2 cellular contexts compared by ENCODE assay signal in the genomic region with DNA sequence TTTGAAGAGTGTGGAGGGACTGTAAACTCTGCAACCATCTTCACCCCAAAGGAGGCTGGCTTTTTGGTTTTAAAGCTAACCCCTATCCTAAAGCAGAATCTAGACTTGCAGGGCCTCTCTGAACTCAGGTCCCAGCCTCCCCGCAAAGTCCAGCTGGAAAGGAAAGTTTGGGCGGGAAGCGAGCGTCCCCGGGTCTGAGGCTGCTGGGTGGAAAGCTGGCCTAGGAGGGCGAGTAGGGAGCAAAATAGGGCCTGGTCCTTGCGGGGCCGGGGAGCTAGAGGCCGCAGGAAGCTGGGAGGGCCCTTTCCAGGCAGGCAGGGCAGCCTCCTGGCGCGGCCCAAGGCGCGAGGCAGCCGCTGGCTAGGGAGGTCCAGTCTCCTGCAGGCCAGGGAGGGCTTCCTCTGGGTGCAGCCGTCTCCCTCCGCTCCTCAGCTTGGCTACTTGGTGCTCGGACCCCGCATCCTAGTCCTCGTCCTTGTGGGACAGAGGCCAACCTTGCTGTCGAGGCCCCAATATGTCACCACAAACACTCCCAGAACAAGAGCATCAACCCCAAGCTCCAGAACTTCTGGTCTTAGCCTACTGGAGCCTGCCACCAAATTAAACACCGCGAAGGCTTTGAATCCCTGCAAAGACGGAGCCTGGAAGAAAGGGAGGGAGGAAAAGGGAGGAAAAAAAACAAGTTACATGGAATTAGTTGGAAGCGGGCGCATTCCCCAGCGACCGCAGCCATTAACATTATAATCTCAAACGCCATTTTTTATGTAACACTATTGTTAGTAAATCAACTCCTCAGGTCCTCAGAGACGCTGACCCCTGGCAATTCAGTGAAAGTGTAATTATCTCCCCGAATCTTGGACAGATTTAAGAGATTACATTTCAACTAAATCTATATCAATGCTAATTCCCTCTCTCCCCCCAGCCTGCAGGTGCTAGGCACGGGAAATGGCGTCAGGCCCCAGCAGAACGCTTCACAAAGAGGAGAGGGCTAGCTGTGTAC.
TF ChIP-seq lines count a peak whose summit lies in the region.

No MANE protein-coding gene starts in this region.

TF ChIP-seq in GM12891, 5 proteins besides CTCF, POLR2A, EP300 and RAD21:
- TF ChIP-seq POLR2AphosphoS5 (IDR thresholded peaks at IDR 0.05; ENCODE audit: low read depth, low read length) = no peak
- TF ChIP-seq SPI1 (IDR thresholded peaks at IDR 0.05; ENCODE audit: low read depth, low read length) = no peak
- no peak for TF ChIP-seq POU2F2 (IDR thresholded peaks at IDR 0.05; ENCODE audit: low read depth, low read length)
- no peak for TF ChIP-seq PAX5 (IDR thresholded peaks at IDR 0.05; ENCODE audit: insufficient read depth, low read length, severe bottlenecking)
- no peak for TF ChIP-seq TAF1 (IDR thresholded peaks at IDR 0.05; ENCODE audit: low read depth, low read length)

TF ChIP-seq in H1, 55 proteins besides CTCF, POLR2A, EP300 and RAD21 (continues in another document):
- TF ChIP-seq MAFK (IDR thresholded peaks at IDR 0.05; ENCODE audit: low read depth, low read length) = no peak
- TF ChIP-seq, protein P1, sequence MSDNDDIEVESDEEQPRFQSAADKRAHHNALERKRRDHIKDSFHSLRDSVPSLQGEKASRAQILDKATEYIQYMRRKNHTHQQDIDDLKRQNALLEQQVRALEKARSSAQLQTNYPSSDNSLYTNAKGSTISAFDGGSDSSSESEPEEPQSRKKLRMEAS (IDR thresholded peaks at IDR 0.05) = peak; percentile 27; the same call in 1 of the 2 replicates
- TF ChIP-seq GABPA (IDR thresholded peaks at IDR 0.05; ENCODE audit: borderline replicate concordance, insufficient read depth, low read length) = no peak
- TF ChIP-seq TAF7 (optimal IDR thresholded peaks at IDR 0.05; ENCODE audit: borderline replicate concordance, low read depth, low read length) = no peak
- TF ChIP-seq TBP (IDR thresholded peaks at IDR 0.05; ENCODE audit: low read depth, low read length) = peak; percentile 35; the same call in 1 of the 2 replicates
- peak; percentile 90 for TF ChIP-seq YY1 (IDR thresholded peaks at IDR 0.05; ENCODE audit: low read depth, low read length)
- TF ChIP-seq CEBPB (IDR thresholded peaks at IDR 0.05; ENCODE audit: low read depth, low read length) = no peak
- TF ChIP-seq, protein P2, sequence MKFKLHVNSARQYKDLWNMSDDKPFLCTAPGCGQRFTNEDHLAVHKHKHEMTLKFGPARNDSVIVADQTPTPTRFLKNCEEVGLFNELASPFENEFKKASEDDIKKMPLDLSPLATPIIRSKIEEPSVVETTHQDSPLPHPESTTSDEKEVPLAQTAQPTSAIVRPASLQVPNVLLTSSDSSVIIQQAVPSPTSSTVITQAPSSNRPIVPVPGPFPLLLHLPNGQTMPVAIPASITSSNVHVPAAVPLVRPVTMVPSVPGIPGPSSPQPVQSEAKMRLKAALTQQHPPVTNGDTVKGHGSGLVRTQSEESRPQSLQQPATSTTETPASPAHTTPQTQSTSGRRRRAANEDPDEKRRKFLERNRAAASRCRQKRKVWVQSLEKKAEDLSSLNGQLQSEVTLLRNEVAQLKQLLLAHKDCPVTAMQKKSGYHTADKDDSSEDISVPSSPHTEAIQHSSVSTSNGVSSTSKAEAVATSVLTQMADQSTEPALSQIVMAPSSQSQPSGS (IDR thresholded peaks at IDR 0.05; ENCODE audit: low read length) = no peak
- 0 out of 2 replicates have a peak, but pooled peaks have one; percentile 20 for TF ChIP-seq TCF12 (IDR thresholded peaks at IDR 0.05; ENCODE audit: low read depth, low read length)
- TF ChIP-seq, protein P3, sequence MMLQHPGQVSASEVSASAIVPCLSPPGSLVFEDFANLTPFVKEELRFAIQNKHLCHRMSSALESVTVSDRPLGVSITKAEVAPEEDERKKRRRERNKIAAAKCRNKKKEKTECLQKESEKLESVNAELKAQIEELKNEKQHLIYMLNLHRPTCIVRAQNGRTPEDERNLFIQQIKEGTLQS (IDR thresholded peaks at IDR 0.05; ENCODE audit: insufficient read depth, low read depth, low read length) = no peak
- TF ChIP-seq POLR2AphosphoS5 (IDR thresholded peaks at IDR 0.05; ENCODE audit: low read depth, low read length) = no peak
- TF ChIP-seq BCL11A (IDR thresholded peaks at IDR 0.05; ENCODE audit: low read depth in 2 of 2, low read length in 2 of 2) = no peak
- TF ChIP-seq CBX5 (IDR thresholded peaks at IDR 0.05; ENCODE audit: low read depth, low read length) = no peak
- TF ChIP-seq SIN3A (conservative IDR thresholded peaks at IDR 0.05 in 1 of 2, IDR thresholded peaks at IDR 0.05 in 1 of 2; ENCODE audit: low read depth in 1 of 2, low read length in 2 of 2) = no peak
- TF ChIP-seq SRF (IDR thresholded peaks at IDR 0.05; ENCODE audit: low read depth, low read length) = no peak
- no peak for TF ChIP-seq RFX5 (IDR thresholded peaks at IDR 0.05; ENCODE audit: borderline replicate concordance, low read depth, low read length)
- peak; percentile 52 for TF ChIP-seq SUZ12 (IDR thresholded peaks at IDR 0.05; ENCODE audit: low read length)
- TF ChIP-seq, protein P4, sequence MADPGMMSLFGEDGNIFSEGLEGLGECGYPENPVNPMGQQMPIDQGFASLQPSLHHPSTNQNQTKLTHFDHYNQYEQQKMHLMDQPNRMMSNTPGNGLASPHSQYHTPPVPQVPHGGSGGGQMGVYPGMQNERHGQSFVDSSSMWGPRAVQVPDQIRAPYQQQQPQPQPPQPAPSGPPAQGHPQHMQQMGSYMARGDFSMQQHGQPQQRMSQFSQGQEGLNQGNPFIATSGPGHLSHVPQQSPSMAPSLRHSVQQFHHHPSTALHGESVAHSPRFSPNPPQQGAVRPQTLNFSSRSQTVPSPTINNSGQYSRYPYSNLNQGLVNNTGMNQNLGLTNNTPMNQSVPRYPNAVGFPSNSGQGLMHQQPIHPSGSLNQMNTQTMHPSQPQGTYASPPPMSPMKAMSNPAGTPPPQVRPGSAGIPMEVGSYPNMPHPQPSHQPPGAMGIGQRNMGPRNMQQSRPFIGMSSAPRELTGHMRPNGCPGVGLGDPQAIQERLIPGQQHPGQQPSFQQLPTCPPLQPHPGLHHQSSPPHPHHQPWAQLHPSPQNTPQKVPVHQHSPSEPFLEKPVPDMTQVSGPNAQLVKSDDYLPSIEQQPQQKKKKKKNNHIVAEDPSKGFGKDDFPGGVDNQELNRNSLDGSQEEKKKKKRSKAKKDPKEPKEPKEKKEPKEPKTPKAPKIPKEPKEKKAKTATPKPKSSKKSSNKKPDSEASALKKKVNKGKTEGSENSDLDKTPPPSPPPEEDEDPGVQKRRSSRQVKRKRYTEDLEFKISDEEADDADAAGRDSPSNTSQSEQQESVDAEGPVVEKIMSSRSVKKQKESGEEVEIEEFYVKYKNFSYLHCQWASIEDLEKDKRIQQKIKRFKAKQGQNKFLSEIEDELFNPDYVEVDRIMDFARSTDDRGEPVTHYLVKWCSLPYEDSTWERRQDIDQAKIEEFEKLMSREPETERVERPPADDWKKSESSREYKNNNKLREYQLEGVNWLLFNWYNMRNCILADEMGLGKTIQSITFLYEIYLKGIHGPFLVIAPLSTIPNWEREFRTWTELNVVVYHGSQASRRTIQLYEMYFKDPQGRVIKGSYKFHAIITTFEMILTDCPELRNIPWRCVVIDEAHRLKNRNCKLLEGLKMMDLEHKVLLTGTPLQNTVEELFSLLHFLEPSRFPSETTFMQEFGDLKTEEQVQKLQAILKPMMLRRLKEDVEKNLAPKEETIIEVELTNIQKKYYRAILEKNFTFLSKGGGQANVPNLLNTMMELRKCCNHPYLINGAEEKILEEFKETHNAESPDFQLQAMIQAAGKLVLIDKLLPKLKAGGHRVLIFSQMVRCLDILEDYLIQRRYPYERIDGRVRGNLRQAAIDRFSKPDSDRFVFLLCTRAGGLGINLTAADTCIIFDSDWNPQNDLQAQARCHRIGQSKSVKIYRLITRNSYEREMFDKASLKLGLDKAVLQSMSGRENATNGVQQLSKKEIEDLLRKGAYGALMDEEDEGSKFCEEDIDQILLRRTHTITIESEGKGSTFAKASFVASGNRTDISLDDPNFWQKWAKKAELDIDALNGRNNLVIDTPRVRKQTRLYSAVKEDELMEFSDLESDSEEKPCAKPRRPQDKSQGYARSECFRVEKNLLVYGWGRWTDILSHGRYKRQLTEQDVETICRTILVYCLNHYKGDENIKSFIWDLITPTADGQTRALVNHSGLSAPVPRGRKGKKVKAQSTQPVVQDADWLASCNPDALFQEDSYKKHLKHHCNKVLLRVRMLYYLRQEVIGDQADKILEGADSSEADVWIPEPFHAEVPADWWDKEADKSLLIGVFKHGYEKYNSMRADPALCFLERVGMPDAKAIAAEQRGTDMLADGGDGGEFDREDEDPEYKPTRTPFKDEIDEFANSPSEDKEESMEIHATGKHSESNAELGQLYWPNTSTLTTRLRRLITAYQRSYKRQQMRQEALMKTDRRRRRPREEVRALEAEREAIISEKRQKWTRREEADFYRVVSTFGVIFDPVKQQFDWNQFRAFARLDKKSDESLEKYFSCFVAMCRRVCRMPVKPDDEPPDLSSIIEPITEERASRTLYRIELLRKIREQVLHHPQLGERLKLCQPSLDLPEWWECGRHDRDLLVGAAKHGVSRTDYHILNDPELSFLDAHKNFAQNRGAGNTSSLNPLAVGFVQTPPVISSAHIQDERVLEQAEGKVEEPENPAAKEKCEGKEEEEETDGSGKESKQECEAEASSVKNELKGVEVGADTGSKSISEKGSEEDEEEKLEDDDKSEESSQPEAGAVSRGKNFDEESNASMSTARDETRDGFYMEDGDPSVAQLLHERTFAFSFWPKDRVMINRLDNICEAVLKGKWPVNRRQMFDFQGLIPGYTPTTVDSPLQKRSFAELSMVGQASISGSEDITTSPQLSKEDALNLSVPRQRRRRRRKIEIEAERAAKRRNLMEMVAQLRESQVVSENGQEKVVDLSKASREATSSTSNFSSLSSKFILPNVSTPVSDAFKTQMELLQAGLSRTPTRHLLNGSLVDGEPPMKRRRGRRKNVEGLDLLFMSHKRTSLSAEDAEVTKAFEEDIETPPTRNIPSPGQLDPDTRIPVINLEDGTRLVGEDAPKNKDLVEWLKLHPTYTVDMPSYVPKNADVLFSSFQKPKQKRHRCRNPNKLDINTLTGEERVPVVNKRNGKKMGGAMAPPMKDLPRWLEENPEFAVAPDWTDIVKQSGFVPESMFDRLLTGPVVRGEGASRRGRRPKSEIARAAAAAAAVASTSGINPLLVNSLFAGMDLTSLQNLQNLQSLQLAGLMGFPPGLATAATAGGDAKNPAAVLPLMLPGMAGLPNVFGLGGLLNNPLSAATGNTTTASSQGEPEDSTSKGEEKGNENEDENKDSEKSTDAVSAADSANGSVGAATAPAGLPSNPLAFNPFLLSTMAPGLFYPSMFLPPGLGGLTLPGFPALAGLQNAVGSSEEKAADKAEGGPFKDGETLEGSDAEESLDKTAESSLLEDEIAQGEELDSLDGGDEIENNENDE (IDR thresholded peaks at IDR 0.05; ENCODE audit: insufficient replicate concordance, low read length) = peak; percentile 60
- no peak for TF ChIP-seq KDM5A (IDR thresholded peaks at IDR 0.05; ENCODE audit: low read length)
- TF ChIP-seq ASH2L (IDR thresholded peaks at IDR 0.05; ENCODE audit: low read length) = peak; percentile 64
- no peak for TF ChIP-seq GTF2F1 (IDR thresholded peaks at IDR 0.05; ENCODE audit: borderline replicate concordance, low read depth, low read length)
- TF ChIP-seq ZNF274 (IDR thresholded peaks at IDR 0.05; ENCODE audit: borderline replicate concordance, extremely low read depth, low read length) = no peak
- TF ChIP-seq, protein P5, sequence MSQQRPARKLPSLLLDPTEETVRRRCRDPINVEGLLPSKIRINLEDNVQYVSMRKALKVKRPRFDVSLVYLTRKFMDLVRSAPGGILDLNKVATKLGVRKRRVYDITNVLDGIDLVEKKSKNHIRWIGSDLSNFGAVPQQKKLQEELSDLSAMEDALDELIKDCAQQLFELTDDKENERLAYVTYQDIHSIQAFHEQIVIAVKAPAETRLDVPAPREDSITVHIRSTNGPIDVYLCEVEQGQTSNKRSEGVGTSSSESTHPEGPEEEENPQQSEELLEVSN (IDR thresholded peaks at IDR 0.05) = peak; percentile 86
- peak; percentile 56; the same call in 1 of the 2 replicates for TF ChIP-seq TEAD4 (IDR thresholded peaks at IDR 0.05; ENCODE audit: low read depth, low read length)
- TF ChIP-seq JUND (IDR thresholded peaks at IDR 0.05; ENCODE audit: low read length) = no peak
- TF ChIP-seq NRF1 (IDR thresholded peaks at IDR 0.05; ENCODE audit: low read depth, low read length) = no peak
- no peak for TF ChIP-seq NANOG (IDR thresholded peaks at IDR 0.05; ENCODE audit: insufficient read depth, low read depth, low read length, poor library complexity, severe bottlenecking)
- peak; percentile 64 for TF ChIP-seq KDM4A (IDR thresholded peaks at IDR 0.05; ENCODE audit: low read depth, low read length, severe bottlenecking)
- no peak for TF ChIP-seq SAP30 (IDR thresholded peaks at IDR 0.05; ENCODE audit: insufficient read depth, insufficient replicate concordance, low read length)
- no peak for TF ChIP-seq CTBP2 (IDR thresholded peaks at IDR 0.05; ENCODE audit: borderline replicate concordance, insufficient read depth, insufficient read length, low read length)
- no peak for TF ChIP-seq FOSL1 (IDR thresholded peaks at IDR 0.05; ENCODE audit: insufficient read depth, low read depth, low read length)
- TF ChIP-seq CBX8 (IDR thresholded peaks at IDR 0.05; ENCODE audit: borderline replicate concordance, low read depth, low read length) = peak; percentile 36; the same call in 1 of the 2 replicates
- no peak for TF ChIP-seq RXRA (IDR thresholded peaks at IDR 0.05; ENCODE audit: insufficient read depth, low read depth, low read length)
- TF ChIP-seq KDM1A (IDR thresholded peaks at IDR 0.05; ENCODE audit: borderline replicate concordance, low read length) = no peak
- TF ChIP-seq CHD2 (IDR thresholded peaks at IDR 0.05; ENCODE audit: low read length) = no peak
- TF ChIP-seq SIRT6 (IDR thresholded peaks at IDR 0.05; ENCODE audit: low read length) = no peak
- no peak for TF ChIP-seq TAF1 (IDR thresholded peaks at IDR 0.05; ENCODE audit: low read depth, low read length)
- TF ChIP-seq EZH2 (IDR thresholded peaks at IDR 0.05; ENCODE audit: low read depth, low read length, severe bottlenecking) = peak; percentile 65
- TF ChIP-seq, protein P6, sequence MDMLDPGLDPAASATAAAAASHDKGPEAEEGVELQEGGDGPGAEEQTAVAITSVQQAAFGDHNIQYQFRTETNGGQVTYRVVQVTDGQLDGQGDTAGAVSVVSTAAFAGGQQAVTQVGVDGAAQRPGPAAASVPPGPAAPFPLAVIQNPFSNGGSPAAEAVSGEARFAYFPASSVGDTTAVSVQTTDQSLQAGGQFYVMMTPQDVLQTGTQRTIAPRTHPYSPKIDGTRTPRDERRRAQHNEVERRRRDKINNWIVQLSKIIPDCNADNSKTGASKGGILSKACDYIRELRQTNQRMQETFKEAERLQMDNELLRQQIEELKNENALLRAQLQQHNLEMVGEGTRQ (IDR thresholded peaks at IDR 0.05; ENCODE audit: low read length) = no peak
- no peak for TF ChIP-seq CHD1 (IDR thresholded peaks at IDR 0.05; ENCODE audit: low read depth, low read length)
- no peak for TF ChIP-seq BRCA1 (IDR thresholded peaks at IDR 0.05; ENCODE audit: low read depth, low read length)
- TF ChIP-seq BACH1 (IDR thresholded peaks at IDR 0.05; ENCODE audit: low read length) = no peak
- TF ChIP-seq SIX5 (IDR thresholded peaks at IDR 0.05; ENCODE audit: low read depth, low read length) = no peak
- no peak for TF ChIP-seq SP2 (IDR thresholded peaks at IDR 0.05; ENCODE audit: low read length)
- no peak for TF ChIP-seq HDAC6 (IDR thresholded peaks at IDR 0.05; ENCODE audit: low read depth, low read length)
- TF ChIP-seq SP4 (IDR thresholded peaks at IDR 0.05; ENCODE audit: low read length) = no peak
- TF ChIP-seq RNF2 (IDR thresholded peaks at IDR 0.05; ENCODE audit: borderline replicate concordance, low read depth, low read length, missing control alignments, poor library complexity, severe bottlenecking) = no peak
- TF ChIP-seq EGR1 (IDR thresholded peaks at IDR 0.05; ENCODE audit: borderline replicate concordance, low read depth, low read length) = no peak
- TF ChIP-seq SP1 (IDR thresholded peaks at IDR 0.05; ENCODE audit: low read depth, low read length) = 0 out of 2 replicates have a peak, but pooled peaks have one; percentile 26
- no peak for TF ChIP-seq JUN (IDR thresholded peaks at IDR 0.05; ENCODE audit: low read depth, low read length)
